11 cellular contexts compared by ENCODE assay signal in the genomic region with DNA sequence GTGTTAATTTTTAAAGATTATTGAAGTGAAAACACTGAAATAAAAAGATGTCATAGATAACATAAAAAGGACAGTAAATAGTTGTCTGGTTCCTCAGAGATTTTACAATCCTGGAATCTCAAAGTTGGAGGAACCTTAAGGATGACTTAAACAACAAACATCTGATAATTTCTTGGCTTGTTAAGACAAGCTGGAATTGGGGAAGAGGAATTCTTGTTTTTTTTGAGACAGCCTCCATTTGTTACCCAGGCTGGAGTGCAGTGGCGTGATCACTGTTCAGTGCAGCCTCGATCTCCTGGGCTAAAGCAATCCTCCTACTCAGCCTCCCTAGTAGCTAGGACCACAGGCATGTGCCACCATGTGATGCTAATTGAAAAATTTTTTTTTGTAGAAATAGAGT. TPM values are rescaled to one million over a fixed set of nuclear protein-coding genes. Genes with fewer than 3 reads are reported as not detected.
DNase-seq lines count a peak whose midpoint lies in the region; ATAC-seq and TF ChIP-seq lines count a peak whose summit lies in the region.
"Had no signal": no experiment of that assay in that cellular context is flagged by ENCODE, and none has a peak within 500 bp of the region (broad histone marks: within the 10 kb centered on the region; RNA-seq: fewer than 3 reads in every experiment).

No MANE protein-coding gene starts in this region.

- peaks cover 49% of the 10 kb centered on the region for H3K4me1 Mint-ChIP-seq in activated T-cell treated with anti-CD3 and anti-CD28 coated beads, Interleukin-2, amount 50 U/mL, for 72 hours (ENCODE audit: low read depth)
- peaks cover 50% of the 10 kb centered on the region for H3K4me1 Mint-ChIP-seq in stimulated activated memory B cell treated with anti-CD40 and anti-IgM and Interleukin-4, amounts not matched to agents 10 μg/mL and 1 μg/mL and 100 μg/mL, for 72 hours

- peak overlapping the region; percentile 97 to 98 for H3K4me3 Mint-ChIP-seq in activated T-cell treated with anti-CD3 and anti-CD28 coated beads, Interleukin-2, amount 50 U/mL, for 72 hours
- H3K4me3 Mint-ChIP-seq in stimulated activated memory B cell treated with anti-CD40 and anti-IgM and Interleukin-4, amounts not matched to agents 10 μg/mL and 1 μg/mL and 100 μg/mL, for 72 hours = peak overlapping the region; percentile 90

- H3K27me3 Mint-ChIP-seq in activated T-cell treated with anti-CD3 and anti-CD28 coated beads, Interleukin-2, amount 50 U/mL, for 72 hours (ENCODE audit: low read depth) = no peaks in the 10 kb centered on the region
- H3K27me3 Mint-ChIP-seq in stimulated activated memory B cell treated with anti-CD40 and anti-IgM and Interleukin-4, amounts not matched to agents 10 μg/mL and 1 μg/mL and 100 μg/mL, for 72 hours = no peaks in the 10 kb centered on the region
- H3K27me3 Mint-ChIP-seq: activated B cell treated with CpG ODN at 0.5 μM for 24 hours had no signal

- peak overlapping the region; percentile 100 for H3K27ac Mint-ChIP-seq in activated T-cell treated with anti-CD3 and anti-CD28 coated beads, Interleukin-2, amount 50 U/mL, for 72 hours
- peak overlapping the region; percentile 98 for H3K27ac Mint-ChIP-seq in stimulated activated memory B cell treated with anti-CD40 and anti-IgM and Interleukin-4, amounts not matched to agents 10 μg/mL and 1 μg/mL and 100 μg/mL, for 72 hours
- H3K27ac Mint-ChIP-seq: activated B cell treated with CpG ODN at 0.5 μM for 24 hours had no signal

- ATAC-seq in activated T-cell treated with anti-CD3 and anti-CD28 coated beads, Interleukin-2, amount 50 U/mL, for 72 hours (replicated peaks in 1 of 2) = no peak
- ATAC-seq in RWPE2 (ENCODE audit: low read depth) = peak; percentile 0; the same call in 1 of the 3 replicates
- no peak for ATAC-seq in stimulated activated memory B cell treated with anti-CD40 and anti-IgM and Interleukin-4, amounts not matched to agents 10 μg/mL and 1 μg/mL and 100 μg/mL, for 72 hours

- H3K36me3 ChIP-seq in RWPE2 (ENCODE audit: low read depth) (peaks cover 43% of the 10 kb centered on the region), Peyer's patch (peaks cover 0 to 10% (median 0%) of the 10 kb centered on the region in 3 donors)

- TF ChIP-seq CTCF in RWPE2 (IDR thresholded peaks at IDR 0.05; ENCODE audit: poor library complexity, severe bottlenecking) (no peak), Peyer's patch (IDR thresholded peaks at IDR 0.05) (no peak)

- no peak for TF ChIP-seq POLR2A in Peyer's patch (IDR thresholded peaks at IDR 0.05)

- H3K9me3 ChIP-seq in RWPE2 (ENCODE audit: severe bottlenecking) (no peaks in the 10 kb centered on the region), Peyer's patch (no peaks in the 10 kb centered on the region)

- H3K4me3 ChIP-seq in RWPE2 (ENCODE audit: severe bottlenecking) (peak overlapping the region; percentile 55), Peyer's patch (no peak overlapping the region)

- no peaks in the 10 kb centered on the region for H3K27me3 ChIP-seq in RWPE2 (ENCODE audit: insufficient read depth, poor library complexity, severe bottlenecking)
- no peaks in the 10 kb centered on the region for H3K27me3 ChIP-seq in Peyer's patch

- DNase-seq in activated T-cell treated with anti-CD3 and anti-CD28 coated beads, Interleukin-2, amount 50 U/mL, for 72 hours = no peak
- DNase-seq in activated T-cell treated with anti-CD3 and anti-CD28 coated beads, Interleukin-2, amount 50 U/mL, for 48 hours = no peak
- DNase-seq in RWPE2 (ENCODE audit: low spot score) (no peak), epithelial cell of prostate (ENCODE audit: low read depth, low spot score) (no peak), Peyer's patch (no peak), NCI-H1694 treated with DMSO at 0.1 percent for 48 hours (lab: John Stamatoyannopoulos, UW) (no peak)
- no peak for DNase-seq in central memory CD4-positive, alpha-beta T cell
- DNase-seq: activated B cell treated with CpG ODN at 0.5 μM for 24 hours; aorta; stimulated activated CD4-positive, alpha-beta T cell treated with anti-CD3 and anti-CD28 coated beads, Interleukin-4, amount 100 ng/mL, for 1 hour had no signal

- H3K27ac ChIP-seq in RWPE2 (ENCODE audit: poor library complexity, severe bottlenecking) = peak overlapping the region; percentile 83
- H3K27ac ChIP-seq in epithelial cell of prostate = peak overlapping the region; percentile 91
- no peak overlapping the region for H3K27ac ChIP-seq in Peyer's patch

- H3K4me1 ChIP-seq in RWPE2 (ENCODE audit: insufficient read depth, poor library complexity, severe bottlenecking) = peaks cover 19% of the 10 kb centered on the region
- peaks cover 0 to 22% (median 0%) of the 10 kb centered on the region in 4 donors for H3K4me1 ChIP-seq in Peyer's patch

- peaks cover 8 to 21% of the 10 kb centered on the region in 2 donors for H3K36me3 Mint-ChIP-seq in activated T-cell treated with anti-CD3 and anti-CD28 coated beads, Interleukin-2, amount 50 U/mL, for 72 hours (ENCODE audit: insufficient read depth in 2 of 2)
- peaks cover 5% of the 10 kb centered on the region for H3K36me3 Mint-ChIP-seq in stimulated activated memory B cell treated with anti-CD40 and anti-IgM and Interleukin-4, amounts not matched to agents 10 μg/mL and 1 μg/mL and 100 μg/mL, for 72 hours

- no peaks in the 10 kb centered on the region for H3K9me3 Mint-ChIP-seq in activated T-cell treated with anti-CD3 and anti-CD28 coated beads, Interleukin-2, amount 50 U/mL, for 72 hours
- no peaks in the 10 kb centered on the region for H3K9me3 Mint-ChIP-seq in stimulated activated memory B cell treated with anti-CD40 and anti-IgM and Interleukin-4, amounts not matched to agents 10 μg/mL and 1 μg/mL and 100 μg/mL, for 72 hours
- H3K9me3 Mint-ChIP-seq: activated B cell treated with CpG ODN at 0.5 μM for 24 hours had no signal

RNA-seq across cellular contexts. Expression of a gene that starts 2.3 kb away (rescaled TPM):
- 10 to 100 TPM; 81.9 to 90.6 TPM for total RNA-seq in activated T-cell treated with anti-CD3 and anti-CD28 coated beads, Interleukin-2, amount 50 U/mL, for 72 hours
- total RNA-seq in Peyer's patch = 10 to 100 TPM; 44.6 to 71.2 (median 61.0) TPM

RNA-seq across cellular contexts. Expression of a gene that starts 37.3 kb away (rescaled TPM):
- total RNA-seq in activated T-cell treated with anti-CD3 and anti-CD28 coated beads, Interleukin-2, amount 50 U/mL, for 72 hours = 1 to 10 TPM; 4.3 to 6.4 TPM
- 10 to 100 TPM; 11.1 to 19.0 (median 12.9) TPM for total RNA-seq in Peyer's patch

Comparison
In these comparisons a context has a peak if more than half of its experiments do, and no peak if none do; other contexts are left out.
1. H3K27ac ChIP-seq: peak in RWPE2 (single experiment) and epithelial cell of prostate (single experiment); none in Peyer's patch (0 of 4).